In genomic region chr1:97903626-97904025, GRCh38 we compare ENCODE assay signal across 18 cellular contexts. TPM values are rescaled to one million over a fixed set of nuclear protein-coding genes. Genes with fewer than 3 reads are reported as not detected.
DNase-seq lines count a peak whose midpoint lies in the region; ATAC-seq and TF ChIP-seq lines count a peak whose summit lies in the region.
"Had no signal": no experiment of that assay in that cellular context is flagged by ENCODE, and none has a peak within 500 bp of the region (broad histone marks: within the 10 kb centered on the region; RNA-seq: fewer than 3 reads in every experiment).

No MANE protein-coding gene starts in this region.

- H3K9ac ChIP-seq in mammary epithelial cell (ENCODE audit: insufficient read depth, low read length): no peak overlapping the region
- H3K9ac ChIP-seq: BLaER1 had no signal

- H3K4me3 ChIP-seq in mammary epithelial cell (replicated peaks in 1 of 3; ENCODE audit: insufficient read depth in 1 of 3, low read depth in 2 of 3, low read length in 3 of 3) (no peak overlapping the region), foreskin fibroblast (ENCODE audit: low read depth in 1 of 2, low read length in 2 of 2) (no peak overlapping the region), spleen (peak overlapping the region in 2 of 8 donors; percentile 8 to 32)
- H3K4me3 ChIP-seq: BLaER1, lung had no signal

- H4K20me1 ChIP-seq in mammary epithelial cell (ENCODE audit: insufficient read depth, low read length): no peaks in the 10 kb centered on the region
- H4K20me1 ChIP-seq: BLaER1 had no signal

- WGBS in mammary epithelial cell (ENCODE audit: low coverage, missing lambda C conversion rate): 11% methylated on average over 1 of the region's 1 CpG
- 70 to 84% (median 78%) methylated on average over 1 of the region's 1 CpG for WGBS in spleen, 5 donors

- TF ChIP-seq CTCF in mammary epithelial cell (conservative IDR thresholded peaks at IDR 0.05 in 1 of 2, IDR thresholded peaks at IDR 0.05 in 1 of 2; ENCODE audit: extremely low read depth in 1 of 2, insufficient read depth in 1 of 2, low read depth in 1 of 2, low read length in 2 of 2): no peak
- TF ChIP-seq CTCF in foreskin fibroblast (IDR thresholded peaks at IDR 0.05; ENCODE audit: low read depth, low read length): no peak
- TF ChIP-seq CTCF in spleen (IDR thresholded peaks at IDR 0.05 in 8 of 11, conservative IDR thresholded peaks at IDR 0.05 in 3 of 11): no peak

- no TSS peak for BruUV-seq in mammary epithelial cell (replicated peaks; lab: Mats Ljungman, UMichigan)

- dilution Hi-C loops in mammary epithelial cell (cut with HindIII; ENCODE audit: low sequenced_read_pairs): no loop called here

- H3K27me3 ChIP-seq in mammary epithelial cell (ENCODE audit: insufficient read depth, low read length): no peaks in the 10 kb centered on the region
- no peaks in the 10 kb centered on the region for H3K27me3 ChIP-seq in spleen (replicated peaks in 1 of 7)
- H3K27me3 ChIP-seq: BLaER1 had no signal

- H3K4me1 ChIP-seq in mammary epithelial cell (ENCODE audit: insufficient read depth, low read length) (peaks cover 25% of the 10 kb centered on the region), spleen (peaks cover 0 to 90% (median 43%) of the 10 kb centered on the region in 6 donors)
- H3K4me1 ChIP-seq: BLaER1 had no signal

- peak overlapping the region; percentile 51 for H3K4me2 ChIP-seq in mammary epithelial cell (ENCODE audit: insufficient read depth, low read depth, low read length)
- H3K4me2 ChIP-seq: BLaER1 had no signal

- peaks cover 72% of the 10 kb centered on the region for H3K79me2 ChIP-seq in mammary epithelial cell (ENCODE audit: insufficient read depth, low read length)

- DNase-seq in DMS 273 (lab: John Stamatoyannopoulos, UW; ENCODE audit: unreplicated experiment) (peak; percentile 41), DMS 273 treated with DMSO at 0.1 percent for 48 hours (lab: John Stamatoyannopoulos, UW) (no peak), mammary epithelial cell (no peak), foreskin fibroblast (peak; percentile 17 to 66), spleen (no peak), hippocampal formation (lab: John Stamatoyannopoulos, UW) (no peak)
- DNase-seq in activated CD4-positive, CD25-positive, alpha-beta regulatory T cell (lab: John Stamatoyannopoulos, UW): no peak
- DNase-seq: activated CD4-positive, alpha-beta T cell treated with anti-CD3 and anti-CD28 coated beads, Interleukin-2, amount 50 U/mL, for 1 hour; activated naive CD4-positive, alpha-beta T cell treated with anti-CD3 and anti-CD28 coated beads, Interleukin-2, amount 10 ng/mL, durations not matched to agents 7 days and 5 days; DMS153; naive thymus-derived CD8-positive, alpha-beta T cell; NCI-H1092 had no signal

- intact Hi-C loops in mammary epithelial cell (cut with micrococcal nuclease): no loop called here
- intact Hi-C loops in spleen (cut with DNase I; ENCODE audit: low total_unique reads): no loop called here

- H3K36me3 ChIP-seq in mammary epithelial cell (ENCODE audit: insufficient read depth, low read length) (no peaks in the 10 kb centered on the region), spleen (peaks cover 0 to 3% (median 0%) of the 10 kb centered on the region in 6 donors)
- H3K36me3 ChIP-seq: BLaER1 had no signal

- H3K27ac ChIP-seq in mammary epithelial cell (ENCODE audit: insufficient read depth, low read depth, low read length) (no peak overlapping the region), spleen (peak overlapping the region in 5 of 8 donors; percentile 35 to 83 (median 76))
- H3K27ac ChIP-seq: 22Rv1, BLaER1 had no signal

- TF ChIP-seq POLR2A in spleen (IDR thresholded peaks at IDR 0.05): no peak

- CTCF ChIA-PET in mammary epithelial cell (lab: Charles Lee; ENCODE audit: low non-redundant PET): no interaction called here

- ATAC-seq in GM18511 (IDR thresholded peaks at IDR 0.05; ENCODE audit: unreplicated experiment): no peak
- ATAC-seq: naive thymus-derived CD8-positive, alpha-beta T cell; Panc1; stimulated activated memory B cell treated with anti-CD40 and anti-IgM and Interleukin-4, amounts not matched to agents 10 μg/mL and 1 μg/mL and 100 μg/mL, for 72 hours had no signal

- in situ Hi-C loops in mammary epithelial cell (cut with MboI; ENCODE audit: low sequenced_read_pairs in 2 of 2): no loop called here

- H3K9me3 ChIP-seq in mammary epithelial cell (replicated peaks; ENCODE audit: insufficient read depth, low read length): no peaks in the 10 kb centered on the region
- peaks cover 0 to 11% (median 6%) of the 10 kb centered on the region in 8 donors for H3K9me3 ChIP-seq in spleen

- peak overlapping the region; percentile 37 for H2AFZ ChIP-seq in mammary epithelial cell (ENCODE audit: low read depth, low read length)

RNA-seq across cellular contexts. Expression of gene DPYD, which starts 17.2 kb away (rescaled TPM):
- 10 to 100 TPM; 16.8 to 24.3 TPM for total RNA-seq in mammary epithelial cell
- polyA plus RNA-seq in mammary epithelial cell: 8.8 TPM
- polyA minus RNA-seq in mammary epithelial cell: 20.5 TPM
- 100 to 1,000 TPM in 2 of 7 donors, 10 to 100 TPM in 5; 54.0 to 114 (median 97.6) TPM for total RNA-seq in spleen
- polyA plus RNA-seq in spleen: 10 to 100 TPM in 1 of 3 donors, 1 to 10 TPM in 2; 7.3 to 12.4 (median 8.7) TPM

Comparison
In these comparisons a context has a peak if more than half of its experiments do, and no peak if none do; other contexts are left out.
1. DNase-seq: peak in DMS 273 (single experiment) and foreskin fibroblast (2 of 2); none in DMS 273 treated with DMSO at 0.1 percent for 48 hours (single experiment), mammary epithelial cell (single experiment), spleen (single experiment), activated CD4-positive, CD25-positive, alpha-beta regulatory T cell (0 of 4) and hippocampal formation (0 of 2).